ENCODE assay signal across 30 cellular contexts in the genomic region with DNA sequence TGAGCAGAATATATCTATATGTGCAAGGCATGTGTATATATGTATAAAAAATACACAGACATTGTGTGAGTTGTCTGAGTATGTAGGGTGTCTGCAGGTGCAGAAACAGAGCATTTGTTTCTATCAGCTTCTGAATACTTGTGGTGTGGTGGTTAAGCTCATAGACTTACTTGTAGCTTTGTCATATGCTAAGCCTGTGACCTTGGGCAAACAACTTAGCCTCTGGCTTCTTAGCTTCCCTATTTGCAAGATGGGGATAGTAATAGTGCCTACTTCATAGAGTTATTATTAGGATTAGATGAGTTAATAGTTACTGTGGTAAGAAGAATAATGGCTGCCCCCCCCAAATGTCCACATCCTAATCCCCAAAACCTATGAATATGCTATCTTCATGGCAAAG. TPM values are rescaled to one million over a fixed set of nuclear protein-coding genes. Genes with fewer than 3 reads are reported as not detected.
"Had no signal": no experiment of that assay in that cellular context is flagged by ENCODE, and none has a peak within 500 bp of the region (broad histone marks: within the 10 kb centered on the region; RNA-seq: fewer than 3 reads in every experiment).

No MANE protein-coding gene starts in this region.

- H2AFZ ChIP-seq: parathyroid adenoma had no signal

- H3K9ac ChIP-seq: parathyroid adenoma had no signal

- H3K9me3 ChIP-seq: neutrophil, ovary, psoas muscle, right lobe of liver, stomach, thoracic aorta, thyroid gland, tibial nerve, upper lobe of left lung, vagina had no signal

- H3K27ac ChIP-seq: neutrophil, ovary, parathyroid adenoma, psoas muscle, right lobe of liver, stomach, thoracic aorta, thyroid gland, tibial nerve, upper lobe of left lung, vagina had no signal

- H3K79me2 ChIP-seq: parathyroid adenoma had no signal

- H3K27me3 ChIP-seq: ovary, vagina had no signal

- H3K4me1 ChIP-seq: parathyroid adenoma, psoas muscle had no signal

- H3K4me3 ChIP-seq: ovary, psoas muscle, right lobe of liver, stomach, thoracic aorta, thyroid gland, tibial nerve, upper lobe of left lung, vagina had no signal

- H3K36me3 ChIP-seq: neutrophil, ovary, right lobe of liver, stomach, thoracic aorta, thyroid gland, tibial nerve, upper lobe of left lung, vagina had no signal

- DNase-seq: naive thymus-derived CD8-positive, alpha-beta T cell; nephron progenitor cell; nucleus accumbens; ovary; posterior cingulate gyrus; psoas muscle; right cardiac atrium; right lobe of liver; small intestine; stimulated activated CD4-positive, alpha-beta T cell treated with anti-CD3 and anti-CD28 coated beads, Interleukin-15, amount 100 ng/mL, for 24 hours; stimulated activated CD4-positive, alpha-beta T cell treated with anti-CD3 and anti-CD28 coated beads, Interleukin-2, amount 100 ng/mL, for 24 hours; stimulated activated CD4-positive, alpha-beta T cell treated with anti-CD3 and anti-CD28 coated beads, Interleukin-2, amount 100 ng/mL, for 48 hours; stimulated activated CD4-positive, alpha-beta T cell treated with anti-CD3 and anti-CD28 coated beads, Interleukin-4, amount 100 ng/mL, for 24 hours; stimulated activated naive B cell treated with anti-CD40 and anti-IgM and Interleukin-4, amounts not matched to agents 10 μg/mL and 1 μg/mL and 100 μg/mL, for 72 hours; stimulated activated naive CD4-positive, alpha-beta T cell treated with Interleukin-2 at 50 U/mL for 16 hours; stomach; thyroid gland; trophoblast cell; upper lobe of left lung had no signal

RNA-seq across cellular contexts. Expression of gene PAX2, which starts 28.2 kb away (rescaled TPM):
- total RNA-seq: naive thymus-derived CD8-positive, alpha-beta T cell; natural killer cell treated with Interleukin-12 subunit alpha and Interleukin-12 subunit beta and Interleukin-15 and Interleukin-18, amount 100 ng/mL, for 72 hours; omental fat pad; progenitor cell of endocrine pancreas; psoas muscle; right cardiac atrium; skeletal muscle tissue; stomach; subcutaneous adipose tissue; temporal lobe; thoracic aorta; thyroid gland; tibial nerve; vagina had no signal
- polyA plus RNA-seq: naive thymus-derived CD8-positive, alpha-beta T cell; psoas muscle; right cardiac atrium; small intestine; stomach had no signal
